26 cellular contexts compared by ENCODE assay signal in genomic region chr2:197096649-197097048, GRCh38.
DNase-seq lines count a peak whose midpoint lies in the region; ATAC-seq, FAIRE-seq and TF ChIP-seq lines count a peak whose summit lies in the region.
"Had no signal": no experiment of that assay in that cellular context is flagged by ENCODE, and none has a peak within 500 bp of the region (broad histone marks: within the 10 kb centered on the region; RNA-seq: fewer than 3 reads in every experiment).

No MANE protein-coding gene starts in this region.

- H4K20me1 ChIP-seq in endothelial cell of umbilical vein (replicated peaks; ENCODE audit: control insufficient read depth, extremely low read depth, insufficient read depth, low read length): no peaks in the 10 kb centered on the region

- no peak overlapping the region for H3K27ac ChIP-seq in CD8-positive, alpha-beta T cell (ENCODE audit: low read depth, low read length)
- no peak overlapping the region for H3K27ac ChIP-seq in endothelial cell of umbilical vein (ENCODE audit: insufficient read depth, low read depth, low read length)
- H3K27ac ChIP-seq in trophoblast cell (ENCODE audit: low read depth, low read length): peak overlapping the region; percentile 21
- H3K27ac ChIP-seq in RWPE1: no peak overlapping the region
- H3K27ac ChIP-seq: A549, hepatocyte, parathyroid adenoma, PC-9, spleen had no signal

- CTCF ChIA-PET in CD8-positive, alpha-beta T cell (lab: Charles Lee): no interaction called here
- CTCF ChIA-PET in endothelial cell of umbilical vein (lab: Charles Lee): interaction anchor here (1.0 to 1.4 kb wide), 2 partner anchors 9 to 214 kb away, joined by 3 to 4 read pairs; partner anchors contain the start of gene ANKRD44
- CTCF ChIA-PET in Calu3 (lab: Charles Lee): no interaction called here
- CTCF ChIA-PET in RWPE1 (lab: Yijun Ruan, JAX): no interaction called here

- H3K4me2 ChIP-seq in endothelial cell of umbilical vein (ENCODE audit: insufficient read depth, low read length) (no peak overlapping the region), trophoblast cell (ENCODE audit: low read length) (no peak overlapping the region)
- H3K4me2 ChIP-seq: A549, hepatocyte, PC-9 had no signal

- peaks cover 46% of the 10 kb centered on the region for H3K36me3 ChIP-seq in CD8-positive, alpha-beta T cell (ENCODE audit: insufficient read depth, low read length)
- H3K36me3 ChIP-seq in endothelial cell of umbilical vein (ENCODE audit: control insufficient read depth in 2 of 2, extremely low read depth in 1 of 2, insufficient read depth in 2 of 2, low read length in 2 of 2) (no peaks in the 10 kb centered on the region), trophoblast cell (ENCODE audit: control insufficient read depth in 1 of 2, insufficient read depth in 2 of 2, low read length in 2 of 2) (no peaks in the 10 kb centered on the region)
- H3K36me3 ChIP-seq: esophagus squamous epithelium had no signal

- H3K27me3 Mint-ChIP-seq in activated naive CD4-positive, alpha-beta T cell treated with anti-CD3 and anti-CD28 coated beads, Interleukin-2, amount 50 U/mL, for 24 hours: no peaks in the 10 kb centered on the region
- no peaks in the 10 kb centered on the region for H3K27me3 Mint-ChIP-seq in CD8-positive, alpha-beta T cell (ENCODE audit: low read depth)
- no peaks in the 10 kb centered on the region for H3K27me3 Mint-ChIP-seq in Calu3 (ENCODE audit: unreplicated experiment)
- H3K27me3 Mint-ChIP-seq: activated B cell treated with CpG ODN at 0.5 μM for 24 hours had no signal

- DNase-seq in activated naive CD4-positive, alpha-beta T cell treated with anti-CD3 and anti-CD28 coated beads, Interleukin-2, amount 50 U/mL, for 16 hours: no peak
- no peak for DNase-seq in CD8-positive, alpha-beta T cell
- DNase-seq in endothelial cell of umbilical vein (ENCODE audit: low read depth, low spot score): no peak
- no peak for DNase-seq in trophoblast cell
- no peak for DNase-seq in Calu3
- DNase-seq in RWPE1 (ENCODE audit: low spot score): no peak
- DNase-seq: activated B cell treated with CpG ODN at 0.5 μM for 24 hours; activated CD8-positive, alpha-beta memory T cell treated with anti-CD3 and anti-CD28 coated beads, Interleukin-2, amount 50 U/mL, for 48 hours; dermis blood vessel endothelial cell; esophagus squamous epithelium; foreskin melanocyte; midbrain; NCI-H146; NCI-H2171; NCI-H526; PC-9; right cardiac atrium; SHP77; spleen had no signal

- peak overlapping the region; percentile 87 for H2BK120ac ChIP-seq in trophoblast cell (ENCODE audit: insufficient read depth, low read length, poor library complexity)

- H3K18ac ChIP-seq in trophoblast cell (ENCODE audit: low read length): no peak overlapping the region

- no peak overlapping the region for H3K23ac ChIP-seq in trophoblast cell (ENCODE audit: low read length)

- peak overlapping the region; percentile 44 for H3K14ac ChIP-seq in trophoblast cell (ENCODE audit: low read length)

- TF ChIP-seq CTCF in CD8-positive, alpha-beta T cell (IDR thresholded peaks at IDR 0.05): no peak
- TF ChIP-seq CTCF in endothelial cell of umbilical vein (IDR thresholded peaks at IDR 0.05; ENCODE audit: extremely low read depth in 1 of 2, insufficient read depth in 1 of 2, low read depth in 1 of 2, low read length in 2 of 2) (no peak), Calu3 (IDR thresholded peaks at IDR 0.05; ENCODE audit: unreplicated experiment) (no peak), RWPE1 (conservative IDR thresholded peaks at IDR 0.05; ENCODE audit: low read depth) (no peak)

- H3K27me3 ChIP-seq in CD8-positive, alpha-beta T cell (ENCODE audit: insufficient read depth, low read length): no peaks in the 10 kb centered on the region
- H3K27me3 ChIP-seq in endothelial cell of umbilical vein (ENCODE audit: control insufficient read depth in 2 of 2, insufficient read depth in 2 of 2, low read length in 2 of 2): no peaks in the 10 kb centered on the region
- no peaks in the 10 kb centered on the region for H3K27me3 ChIP-seq in trophoblast cell (ENCODE audit: insufficient read depth, low read length)
- H3K27me3 ChIP-seq: esophagus squamous epithelium, hepatocyte, spleen had no signal

- no peak overlapping the region for H3K4me3 ChIP-seq in CD8-positive, alpha-beta T cell (ENCODE audit: low read depth, low read length)
- no peak overlapping the region for H3K4me3 ChIP-seq in endothelial cell of umbilical vein (replicated peaks in 1 of 3; ENCODE audit: insufficient read depth in 1 of 3, low read depth in 1 of 3, low read length in 3 of 3)
- H3K4me3 ChIP-seq in trophoblast cell (ENCODE audit: low read depth, low read length): no peak overlapping the region
- H3K4me3 ChIP-seq: A549, esophagus squamous epithelium, hepatocyte, PC-9, spleen had no signal

- H3K9ac ChIP-seq in endothelial cell of umbilical vein (replicated peaks; ENCODE audit: extremely low read depth, insufficient read depth, low read length): no peak overlapping the region
- no peak overlapping the region for H3K9ac ChIP-seq in trophoblast cell (ENCODE audit: low read length)
- H3K9ac ChIP-seq: parathyroid adenoma had no signal

- dilution Hi-C loops in endothelial cell of umbilical vein (cut with MboI; ENCODE audit: extremely low pct_ligation_motif_present, low sequenced_read_pairs): no loop called here

- POLR2A ChIA-PET in CD8-positive, alpha-beta T cell (lab: Charles Lee): no interaction called here
- POLR2A ChIA-PET in endothelial cell of umbilical vein (lab: Charles Lee) (no interaction called here), RWPE1 (lab: Yijun Ruan, JAX; ENCODE audit: low non-redundant PET) (no interaction called here)

- H3K9me3 ChIP-seq in CD8-positive, alpha-beta T cell (ENCODE audit: low read length): no peaks in the 10 kb centered on the region
- H3K9me3 ChIP-seq in endothelial cell of umbilical vein (replicated peaks; ENCODE audit: control insufficient read depth, insufficient read depth, low read length) (no peaks in the 10 kb centered on the region), trophoblast cell (ENCODE audit: insufficient read depth, low read depth, low read length) (no peaks in the 10 kb centered on the region)
- H3K9me3 ChIP-seq: A549, esophagus squamous epithelium, spleen had no signal

- H3K36me3 Mint-ChIP-seq in activated naive CD4-positive, alpha-beta T cell treated with anti-CD3 and anti-CD28 coated beads, Interleukin-2, amount 50 U/mL, for 24 hours: peaks cover 22% of the 10 kb centered on the region
- peaks cover 84% of the 10 kb centered on the region for H3K36me3 Mint-ChIP-seq in CD8-positive, alpha-beta T cell
- H3K36me3 Mint-ChIP-seq in Calu3 (ENCODE audit: insufficient read depth, unreplicated experiment): no peaks in the 10 kb centered on the region

- H3K4me3 Mint-ChIP-seq in activated naive CD4-positive, alpha-beta T cell treated with anti-CD3 and anti-CD28 coated beads, Interleukin-2, amount 50 U/mL, for 24 hours: no peak overlapping the region
- no peak overlapping the region for H3K4me3 Mint-ChIP-seq in CD8-positive, alpha-beta T cell
- H3K4me3 Mint-ChIP-seq in Calu3 (ENCODE audit: low read depth, unreplicated experiment): no peak overlapping the region
- H3K4me3 Mint-ChIP-seq: activated B cell treated with CpG ODN at 0.5 μM for 24 hours had no signal

- peak overlapping the region; percentile 89 for H2BK12ac ChIP-seq in trophoblast cell (ENCODE audit: low read length)

- H3K9me3 Mint-ChIP-seq in activated naive CD4-positive, alpha-beta T cell treated with anti-CD3 and anti-CD28 coated beads, Interleukin-2, amount 50 U/mL, for 24 hours: no peaks in the 10 kb centered on the region
- no peaks in the 10 kb centered on the region for H3K9me3 Mint-ChIP-seq in CD8-positive, alpha-beta T cell
- no peaks in the 10 kb centered on the region for H3K9me3 Mint-ChIP-seq in Calu3 (ENCODE audit: low read depth, unreplicated experiment)
- H3K9me3 Mint-ChIP-seq: activated B cell treated with CpG ODN at 0.5 μM for 24 hours had no signal

- H2AK5ac ChIP-seq in trophoblast cell (ENCODE audit: low read length): peak overlapping the region; percentile 64

- H4K91ac ChIP-seq in trophoblast cell (ENCODE audit: low read depth, low read length): peak overlapping the region; percentile 28

- BruUV-seq in endothelial cell of umbilical vein (replicated peaks; lab: Mats Ljungman, UMichigan) (no TSS peak), Calu3 (replicated peaks; lab: Mats Ljungman, UMichigan) (no TSS peak)

- no peak overlapping the region for H4K8ac ChIP-seq in trophoblast cell (ENCODE audit: low read depth, low read length)

- H3K4ac ChIP-seq in trophoblast cell (ENCODE audit: low read depth, low read length): no peak overlapping the region

- H2BK5ac ChIP-seq in trophoblast cell (ENCODE audit: low read depth, low read length, poor library complexity): peak overlapping the region; percentile 57

- H4K12ac ChIP-seq in trophoblast cell (ENCODE audit: low read depth, low read length): no peak overlapping the region

- peak overlapping the region; percentile 92 for H3K27ac Mint-ChIP-seq in activated naive CD4-positive, alpha-beta T cell treated with anti-CD3 and anti-CD28 coated beads, Interleukin-2, amount 50 U/mL, for 24 hours
- peak overlapping the region; percentile 61 for H3K27ac Mint-ChIP-seq in CD8-positive, alpha-beta T cell
- no peak overlapping the region for H3K27ac Mint-ChIP-seq in Calu3 (ENCODE audit: unreplicated experiment)
- H3K27ac Mint-ChIP-seq: activated B cell treated with CpG ODN at 0.5 μM for 24 hours had no signal

- no peaks in the 10 kb centered on the region for H3K4me1 ChIP-seq in CD8-positive, alpha-beta T cell (ENCODE audit: insufficient read depth, low read length)
- H3K4me1 ChIP-seq in endothelial cell of umbilical vein (ENCODE audit: control insufficient read depth, extremely low read depth, insufficient read depth, low read length) (no peaks in the 10 kb centered on the region), trophoblast cell (ENCODE audit: control insufficient read depth in 1 of 2, insufficient read depth in 2 of 2, low read length in 2 of 2) (peaks cover 3 to 11% of the 10 kb centered on the region in 2 experiments)
- H3K4me1 ChIP-seq: A549, esophagus squamous epithelium, parathyroid adenoma had no signal

- TF ChIP-seq POLR2A in endothelial cell of umbilical vein (IDR thresholded peaks at IDR 0.05; ENCODE audit: low read depth, low read length): no peak

- H3K4me1 Mint-ChIP-seq in activated naive CD4-positive, alpha-beta T cell treated with anti-CD3 and anti-CD28 coated beads, Interleukin-2, amount 50 U/mL, for 24 hours: peaks cover 24% of the 10 kb centered on the region
- peaks cover 29% of the 10 kb centered on the region for H3K4me1 Mint-ChIP-seq in CD8-positive, alpha-beta T cell (ENCODE audit: low read depth)
- peaks cover 13% of the 10 kb centered on the region for H3K4me1 Mint-ChIP-seq in Calu3 (ENCODE audit: low read depth, unreplicated experiment)
- H3K4me1 Mint-ChIP-seq: activated B cell treated with CpG ODN at 0.5 μM for 24 hours had no signal

- H3K79me2 ChIP-seq in endothelial cell of umbilical vein (ENCODE audit: control insufficient read depth, insufficient read depth, low read length) (no peaks in the 10 kb centered on the region), trophoblast cell (ENCODE audit: control insufficient read depth, insufficient read depth, low read length, poor library complexity) (no peaks in the 10 kb centered on the region)
- H3K79me2 ChIP-seq: hepatocyte, parathyroid adenoma had no signal

- ATAC-seq in CD8-positive, alpha-beta T cell: no peak
- no peak for ATAC-seq in HG02938 (IDR thresholded peaks at IDR 0.05; ENCODE audit: unreplicated experiment)
- ATAC-seq: A549, left lobe of liver had no signal

- H2AFZ ChIP-seq in endothelial cell of umbilical vein (ENCODE audit: low read depth, low read length) (no peak overlapping the region), trophoblast cell (ENCODE audit: insufficient read depth, low read length, poor library complexity) (no peak overlapping the region)
- H2AFZ ChIP-seq: hepatocyte, parathyroid adenoma, PC-9 had no signal

- WGBS in trophoblast cell (ENCODE audit: extremely low coverage, insufficient coverage, insufficient read length): no CpG with 5 or more reads among the region's 2 CpGs

- FAIRE-seq in endothelial cell of umbilical vein (lab: Jason Lieb, UNC): peak; percentile 24
- FAIRE-seq: A549, H1 had no signal

- peaks cover 6% of the 10 kb centered on the region for H3K79me1 ChIP-seq in trophoblast cell (ENCODE audit: low read length)

- H3K9me1 ChIP-seq in endothelial cell of umbilical vein (replicated peaks; ENCODE audit: control insufficient read depth, extremely low read depth, insufficient read depth, low read length): no peaks in the 10 kb centered on the region

- intact Hi-C loops in CD8-positive, alpha-beta T cell (cut with DNase I, micrococcal nuclease): loop anchor here in 1 of 2 experiments (5.0 kb wide), 1 partner anchor 681 kb away; no protein-coding TSS in a partner anchor
- intact Hi-C loops in endothelial cell of umbilical vein (cut with micrococcal nuclease) (no loop called here), Calu3 (cut with micrococcal nuclease; ENCODE audit: unreplicated experiment) (no loop called here)
